ENCODE assay signal across 8 cellular contexts in genomic region chr12:49567302-49567610, GRCh38. TPM values are rescaled to one million over a fixed set of nuclear protein-coding genes. Genes with fewer than 3 reads are reported as not detected.
DNase-seq lines count a peak whose midpoint lies in the region; ATAC-seq, FAIRE-seq and TF ChIP-seq lines count a peak whose summit lies in the region.

No MANE protein-coding gene starts in this region.

- TF ChIP-seq CTCF in cardiac fibroblast (IDR thresholded peaks at IDR 0.05; ENCODE audit: low read depth, low read length) (no peak), mesothelial cell of epicardium (IDR thresholded peaks at IDR 0.05; ENCODE audit: unreplicated experiment) (no peak)

- no peak for DNase-seq in cardiac fibroblast (ENCODE audit: low read depth in 2 of 2)
- no peak for DNase-seq in mesothelial cell of epicardium (ENCODE audit: low spot score in 2 of 2, unreplicated experiment in 2 of 2)
- no peak for DNase-seq in globus pallidus (ENCODE audit: low spot score)
- no peak for DNase-seq in H54 (ENCODE audit: insufficient read length, low spot score)

- H3K36me3 Mint-ChIP-seq in mesothelial cell of epicardium = peaks cover 15% of the 10 kb centered on the region

- peaks cover 3% of the 10 kb centered on the region for H3K9me3 Mint-ChIP-seq in mesothelial cell of epicardium

- ATAC-seq in GM18907 (IDR thresholded peaks at IDR 0.05; ENCODE audit: unreplicated experiment) (peak; percentile 14), HG03460 (IDR thresholded peaks at IDR 0.05; ENCODE audit: unreplicated experiment) (peak; percentile 18), GM19328 (IDR thresholded peaks at IDR 0.05; ENCODE audit: unreplicated experiment) (no peak), HG03108 (IDR thresholded peaks at IDR 0.05; ENCODE audit: unreplicated experiment) (no peak)

- no peak for FAIRE-seq in H54 (lab: Jason Lieb, UNC)

- H3K4me3 Mint-ChIP-seq in mesothelial cell of epicardium = peak overlapping the region; percentile 97

- peak overlapping the region; percentile 74 to 89 for H3K4me3 ChIP-seq in cardiac fibroblast (replicated peaks in 1 of 2; ENCODE audit: low read depth in 2 of 2, low read length in 2 of 2)

- no peaks in the 10 kb centered on the region for H3K27me3 Mint-ChIP-seq in mesothelial cell of epicardium (ENCODE audit: low read depth)

- peaks cover 16% of the 10 kb centered on the region for H3K4me1 Mint-ChIP-seq in mesothelial cell of epicardium

- peak overlapping the region; percentile 99 for H3K27ac Mint-ChIP-seq in mesothelial cell of epicardium

- no peak for TF ChIP-seq POLR2A in H54 (IDR thresholded peaks at IDR 0.05; ENCODE audit: low read depth, low read length)

RNA-seq across cellular contexts. Expression of gene MCRS1, which starts 0.7 kb away (rescaled TPM):
- 65.6 to 72.4 TPM (median 68.1 TPM) in 3 replicates for total RNA-seq in mesothelial cell of epicardium

RNA-seq across cellular contexts. Expression of gene KCNH3, which starts 28.4 kb away (rescaled TPM):
- total RNA-seq in mesothelial cell of epicardium = 1.8 to 2.5 TPM (median 2.3 TPM) in 3 replicates

RNA-seq across cellular contexts. Expression of gene FAM186B, which starts 38.2 kb away (rescaled TPM):
- total RNA-seq in mesothelial cell of epicardium = 0.29 to 0.50 TPM (median 0.40 TPM) in 3 replicates

RNA-seq across cellular contexts. Expression of gene PRPF40B, which starts 56.1 kb away (rescaled TPM):
- 56.7 to 62.0 TPM (median 56.9 TPM) in 3 replicates for total RNA-seq in mesothelial cell of epicardium

Comparison
In these comparisons a context has a peak if more than half of its experiments do, and no peak if none do; other contexts are left out.
1. ATAC-seq: peak in GM18907 (single experiment) and HG03460 (single experiment); none in GM19328 (single experiment) and HG03108 (single experiment).